Comparison of ENCODE assay signal across 8 cellular contexts in genomic region chr18:58768293-58768974, GRCh38.
DNase-seq lines count a peak whose midpoint lies in the region; ATAC-seq and TF ChIP-seq lines count a peak whose summit lies in the region.

No MANE protein-coding gene starts in this region.

- H2AFZ ChIP-seq in H9 (ENCODE audit: low read length) (no peak overlapping the region), Loucy (ENCODE audit: low read length) (peak overlapping the region; percentile 70; the same call in 1 of the 2 replicates), SK-N-SH (ENCODE audit: low read depth) (no peak overlapping the region; the same call in 1 of the 2 replicates)

- H3K27ac ChIP-seq in H9 (ENCODE audit: insufficient read length, low read depth, low read length) (no peak overlapping the region), SK-N-SH (ENCODE audit: low read depth in 2 of 2, low read length in 1 of 2) (no peak overlapping the region; a peak in 1 of 4 replicates), cardiac muscle cell (peak overlapping the region; percentile 35), uterus (no peak overlapping the region)

- H3K36me3 ChIP-seq in Loucy (ENCODE audit: insufficient read depth, low read length) (no peaks in the 10 kb centered on the region), SK-N-SH (replicated peaks in 1 of 2; ENCODE audit: control insufficient read depth in 1 of 2, insufficient read depth in 2 of 2, low read length in 1 of 2) (no peaks in the 10 kb centered on the region), cardiac muscle cell (no peaks in the 10 kb centered on the region), uterus (no peaks in the 10 kb centered on the region)

- H3F3A ChIP-seq in Loucy (ENCODE audit: low read depth) (no peaks in the 10 kb centered on the region), SK-N-SH (replicated peaks; ENCODE audit: insufficient read depth) (no peaks in the 10 kb centered on the region)

- peak overlapping the region; percentile 56 to 80 for H3K4me3 Mint-ChIP-seq in H9

- no peaks in the 10 kb centered on the region for H3K9me3 Mint-ChIP-seq in H9
- no peaks in the 10 kb centered on the region for H3K9me3 Mint-ChIP-seq in activated naive CD4-positive, alpha-beta T cell treated with anti-CD3 and anti-CD28 coated beads, Interleukin-2, amount 50 U/mL, for 72 hours

- H3K27me3 ChIP-seq in H9 (ENCODE audit: insufficient read depth, low read length) = no peaks in the 10 kb centered on the region
- no peaks in the 10 kb centered on the region for H3K27me3 ChIP-seq in Loucy (ENCODE audit: insufficient read depth, low read length, poor library complexity, severe bottlenecking)
- H3K27me3 ChIP-seq in SK-N-SH (ENCODE audit: insufficient read depth) = no peaks in the 10 kb centered on the region
- peaks cover 10% of the 10 kb centered on the region for H3K27me3 ChIP-seq in cardiac muscle cell
- H3K27me3 ChIP-seq in uterus = no peaks in the 10 kb centered on the region

- no peak overlapping the region for H4K91ac ChIP-seq in H9 (ENCODE audit: insufficient read length, low read depth, low read length)

- H3K9me2 ChIP-seq in Loucy (replicated peaks; ENCODE audit: low read depth, low read length) (no peaks in the 10 kb centered on the region), SK-N-SH (no peaks in the 10 kb centered on the region)

- peaks cover 7% of the 10 kb centered on the region for H3K23me2 ChIP-seq in H9 (ENCODE audit: insufficient read length, low read depth, low read length, poor library complexity, severe bottlenecking)

- H4K5ac ChIP-seq in H9 (ENCODE audit: insufficient read length, low read depth, low read length) = no peak overlapping the region

- CTCF ChIA-PET in SK-N-SH (lab: Yijun Ruan, JAX) = interaction anchor here (0.5 to 11.1 kb wide), 67 partner anchors 9 to 588 kb away, joined by 3 to 215 read pairs (median 4); partner anchors contain the start of genes MALT1, SEC11C and ZNF532

- ATAC-seq in activated naive CD4-positive, alpha-beta T cell treated with anti-CD3 and anti-CD28 coated beads, Interleukin-2, amount 50 U/mL, for 72 hours = peak; percentile 94 to 97

- POLR2A ChIA-PET in SK-N-SH (lab: Yijun Ruan, JAX) = interaction anchor here (0.8 kb wide), 1 partner anchor 96 kb away, joined by 3 read pairs; the partner anchor contains the start of gene ZNF532

- H3K27me3 Mint-ChIP-seq in H9 (ENCODE audit: low read depth) = peaks cover 26% of the 10 kb centered on the region

- H2AK5ac ChIP-seq in H9 (ENCODE audit: insufficient read length, low read length) = no peak overlapping the region

- no peak overlapping the region for H3K23ac ChIP-seq in H9 (ENCODE audit: insufficient read length, low read depth, low read length)

- peak overlapping the region; percentile 42 for H3K4me2 ChIP-seq in H9 (ENCODE audit: insufficient read depth, insufficient read length, low read length)
- H3K4me2 ChIP-seq in Loucy (ENCODE audit: low read depth, low read length, poor library complexity, severe bottlenecking) = peak overlapping the region; percentile 41
- peak overlapping the region; percentile 83 for H3K4me2 ChIP-seq in SK-N-SH

- TF ChIP-seq EP300 in SK-N-SH (IDR thresholded peaks at IDR 0.05; ENCODE audit: borderline replicate concordance in 1 of 2, low read depth in 1 of 2, low read length in 1 of 2) = no peak

- H3T11ph ChIP-seq in H9 (ENCODE audit: low read length) = no peak overlapping the region

- H3K56ac ChIP-seq in H9 (ENCODE audit: insufficient read length, low read depth, low read length) = no peak overlapping the region

- no peak overlapping the region for H3K4ac ChIP-seq in H9 (ENCODE audit: low read depth, low read length)

- H3K18ac ChIP-seq in H9 (ENCODE audit: insufficient read length, low read depth, low read length) = no peak overlapping the region

- no peaks in the 10 kb centered on the region for H3K79me1 ChIP-seq in H9 (ENCODE audit: insufficient read depth, low read depth, low read length, poor library complexity, severe bottlenecking)

- no peaks in the 10 kb centered on the region for H3K36me3 Mint-ChIP-seq in H9 (ENCODE audit: insufficient read depth in 1 of 3, low read depth in 3 of 3)
- no peaks in the 10 kb centered on the region for H3K36me3 Mint-ChIP-seq in activated naive CD4-positive, alpha-beta T cell treated with anti-CD3 and anti-CD28 coated beads, Interleukin-2, amount 50 U/mL, for 72 hours

- H2BK120ac ChIP-seq in H9 (ENCODE audit: low read depth, low read length, poor library complexity, severe bottlenecking) = no peak overlapping the region

- WGBS in H9 (ENCODE audit: extremely low coverage, insufficient read length, low lambda C conversion rate) = no CpG with 5 or more reads among the region's 40 CpGs
- WGBS in SK-N-SH (ENCODE audit: low lambda C conversion rate) = 2% methylated on average over 9 of the region's 40 CpGs

- no peaks in the 10 kb centered on the region for H4K20me1 ChIP-seq in H9 (ENCODE audit: control insufficient read depth, insufficient read depth, insufficient read length)
- H4K20me1 ChIP-seq in Loucy (ENCODE audit: insufficient read depth, low read length, poor library complexity, severe bottlenecking) = no peaks in the 10 kb centered on the region
- no peaks in the 10 kb centered on the region for H4K20me1 ChIP-seq in SK-N-SH (ENCODE audit: insufficient read depth)

- peak; percentile 98 for TF ChIP-seq CTCF in H9 (conservative IDR thresholded peaks at IDR 0.05)
- peak; percentile 72 for TF ChIP-seq CTCF in Loucy (conservative IDR thresholded peaks at IDR 0.05; ENCODE audit: low read length)
- peak; percentile 82 for TF ChIP-seq CTCF in SK-N-SH (IDR thresholded peaks at IDR 0.05)
- TF ChIP-seq CTCF in cardiac muscle cell (IDR thresholded peaks at IDR 0.05; ENCODE audit: low read depth, low read length) = peak; percentile 82
- TF ChIP-seq CTCF in uterus (IDR thresholded peaks at IDR 0.05) = peak; percentile 76 to 88 (median 82)

- H2BK15ac ChIP-seq in H9 (ENCODE audit: low read depth, low read length) = no peak overlapping the region

- no peak overlapping the region for H2BK5ac ChIP-seq in H9 (ENCODE audit: insufficient read length, low read length)

- H2BK20ac ChIP-seq in H9 (ENCODE audit: low read depth, low read length, poor library complexity, severe bottlenecking) = no peak overlapping the region

- peak overlapping the region; percentile 16; the same call in 1 of the 2 replicates for H3K14ac ChIP-seq in H9 (ENCODE audit: insufficient read depth, low read length)

- H3K27ac Mint-ChIP-seq in H9 = no peak overlapping the region
- H3K27ac Mint-ChIP-seq in activated naive CD4-positive, alpha-beta T cell treated with anti-CD3 and anti-CD28 coated beads, Interleukin-2, amount 50 U/mL, for 72 hours = no peak overlapping the region

- DNase-seq in ELR (ENCODE audit: low read depth) = peak; percentile 71
- DNase-seq in H9 = peak; percentile 86
- DNase-seq in SK-N-SH = peak; percentile 94
- DNase-seq in activated naive CD4-positive, alpha-beta T cell treated with anti-CD3 and anti-CD28 coated beads, Interleukin-2, amount 50 U/mL, for 72 hours (ENCODE audit: low spot score in 2 of 2) = peak; percentile 63 to 84
- peak; percentile 70 to 88 for DNase-seq in cardiac muscle cell (ENCODE audit: low read depth in 1 of 2, low spot score in 1 of 2)
- DNase-seq in posterior vena cava (ENCODE audit: low spot score) = peak; percentile 91
- peak; percentile 66 to 67 for DNase-seq in uterus

- H3K4me3 ChIP-seq in Loucy (ENCODE audit: low read length, poor library complexity, severe bottlenecking) (no peak overlapping the region), SK-N-SH (ENCODE audit: low read depth in 2 of 2, low read length in 1 of 2) (peak overlapping the region; percentile 38 to 62), cardiac muscle cell (no peak overlapping the region), uterus (peak overlapping the region in 1 of 2 donors; percentile 27)

- H3K9ac ChIP-seq in H9 (ENCODE audit: extremely low read depth, insufficient read length, low read length) (no peak overlapping the region), Loucy (ENCODE audit: low read depth, low read length, poor library complexity, severe bottlenecking) (no peak overlapping the region), SK-N-SH (no peak overlapping the region)

- no peak overlapping the region for H4K8ac ChIP-seq in H9 (replicated peaks; ENCODE audit: insufficient read length, low read depth, low read length)

- H3K79me2 ChIP-seq in H9 (ENCODE audit: insufficient read depth, low read length) = no peaks in the 10 kb centered on the region
- H3K79me2 ChIP-seq in Loucy (ENCODE audit: insufficient read depth, low read length) = no peaks in the 10 kb centered on the region
- no peaks in the 10 kb centered on the region for H3K79me2 ChIP-seq in SK-N-SH (ENCODE audit: insufficient read depth)

- no peak for TF ChIP-seq POLR2A in uterus (IDR thresholded peaks at IDR 0.05)

- intact Hi-C loops in posterior vena cava (cut with DNase I) = loop anchor here in 1 of 2 donors (10.0 kb wide), 1 partner anchor 244 kb away; no protein-coding TSS in a partner anchor
- intact Hi-C loops in uterus (cut with DNase I; ENCODE audit: low total_unique reads) = loop anchor here (5.0 kb wide), 1 partner anchor 304 kb away; no protein-coding TSS in a partner anchor

- H3K4me1 ChIP-seq in H9 (ENCODE audit: insufficient read depth, low read length) = no peaks in the 10 kb centered on the region
- H3K4me1 ChIP-seq in Loucy (ENCODE audit: insufficient read depth, low read length, poor library complexity, severe bottlenecking) = peaks cover 9% of the 10 kb centered on the region
- peaks cover 2 to 4% of the 10 kb centered on the region in 2 experiments; a peak in 1 of 4 replicates for H3K4me1 ChIP-seq in SK-N-SH (ENCODE audit: control insufficient read depth in 1 of 2, insufficient read depth in 2 of 2, low read depth in 1 of 2, low read length in 1 of 2)
- H3K4me1 ChIP-seq in cardiac muscle cell (ENCODE audit: low read depth) = peaks cover 10% of the 10 kb centered on the region
- H3K4me1 ChIP-seq in uterus = peaks cover 0 to 8% of the 10 kb centered on the region in 2 donors

- TF ChIP-seq RAD21 in SK-N-SH (IDR thresholded peaks at IDR 0.05; ENCODE audit: low read length) = peak; percentile 83

- H2BK12ac ChIP-seq in H9 (ENCODE audit: insufficient read length, low read depth, low read length) = no peak overlapping the region

- peaks cover 11 to 12% of the 10 kb centered on the region in 2 experiments for H3K4me1 Mint-ChIP-seq in H9

- no peaks in the 10 kb centered on the region for H3K9me3 ChIP-seq in H9 (ENCODE audit: control insufficient read depth, low read depth, low read length)
- no peaks in the 10 kb centered on the region for H3K9me3 ChIP-seq in Loucy (ENCODE audit: insufficient read depth, low read depth, low read length)
- H3K9me3 ChIP-seq in SK-N-SH = no peaks in the 10 kb centered on the region
- H3K9me3 ChIP-seq in cardiac muscle cell (ENCODE audit: low read depth) = no peaks in the 10 kb centered on the region
- H3K9me3 ChIP-seq in uterus = no peaks in the 10 kb centered on the region

TF ChIP-seq in SK-N-SH, 30 proteins besides CTCF, POLR2A, EP300 and RAD21 (continues in another document):
- TF ChIP-seq TEAD4 (IDR thresholded peaks at IDR 0.05; ENCODE audit: borderline replicate concordance, insufficient read depth) = no peak
- no peak for TF ChIP-seq MAX (IDR thresholded peaks at IDR 0.05; ENCODE audit: low read depth)
- no peak for TF ChIP-seq CHD2 (IDR thresholded peaks at IDR 0.05; ENCODE audit: low read length, partially characterized antibody)

Comparison
In these comparisons a context has a peak if more than half of its experiments do, and no peak if none do; other contexts are left out.
1. H3K4me3 ChIP-seq: peak in SK-N-SH (2 of 2); none in Loucy (single experiment) and cardiac muscle cell (single experiment).
2. Peak in every context shown above with its lines, with median percentiles within 50 percentile points of each other: DNase-seq, H3K4me2 ChIP-seq and CTCF ChIP-seq.